In the genomic region with DNA sequence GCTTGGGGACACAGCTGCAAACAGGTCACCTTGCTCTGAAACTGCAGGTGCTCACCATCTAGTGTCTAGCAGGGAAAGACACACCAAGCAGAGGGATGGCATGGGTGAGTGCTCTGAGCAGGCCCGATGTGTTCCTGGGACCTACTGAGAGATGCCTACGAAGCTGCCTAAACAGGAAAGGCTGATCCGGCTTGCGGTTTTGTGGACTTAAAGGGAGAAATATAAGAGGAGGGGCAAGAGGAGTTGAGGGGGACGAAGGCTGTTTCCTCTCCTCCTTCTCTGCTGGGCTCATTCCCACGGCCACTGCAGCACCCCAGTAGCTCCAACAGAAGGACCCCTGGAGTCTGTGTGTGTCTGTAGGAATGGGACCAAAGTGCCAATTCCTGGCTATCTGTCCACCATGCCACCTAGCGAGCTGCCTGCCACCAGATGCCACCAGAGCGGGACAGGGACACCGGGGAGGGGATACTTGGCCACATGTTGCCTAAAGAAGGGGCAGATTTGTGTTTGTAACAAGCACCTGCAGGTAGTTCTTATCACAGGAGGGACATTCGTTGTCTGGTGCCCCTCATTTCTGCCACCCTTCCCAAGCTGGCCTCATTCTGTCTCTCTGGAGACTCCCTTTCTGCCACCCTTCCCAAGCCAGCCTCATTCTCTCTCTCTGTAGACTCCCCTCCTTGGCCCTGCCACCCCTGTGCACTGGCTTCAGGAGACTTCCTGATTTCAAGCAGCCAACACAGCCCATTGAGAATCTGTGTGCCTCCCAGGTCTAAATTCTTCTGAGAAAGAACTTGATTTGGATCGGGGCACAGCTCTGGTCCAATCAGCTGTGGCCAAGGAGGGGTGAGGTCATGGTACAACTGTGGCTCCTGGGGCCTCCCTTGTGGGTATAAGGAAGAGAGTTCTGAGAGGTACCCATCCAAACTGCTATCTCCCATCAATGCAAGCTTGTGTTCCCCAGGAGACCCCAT, we compare ENCODE assay signal across 18 cellular contexts.
DNase-seq lines count a peak whose midpoint lies in the region; ATAC-seq and TF ChIP-seq lines count a peak whose summit lies in the region.
"Had no signal": no experiment of that assay in that cellular context is flagged by ENCODE, and none has a peak within 500 bp of the region (broad histone marks: within the 10 kb centered on the region; RNA-seq: fewer than 3 reads in every experiment).

No MANE protein-coding gene starts in this region.

- H3K36me3 Mint-ChIP-seq in Calu3 (ENCODE audit: insufficient read depth, unreplicated experiment): no peaks in the 10 kb centered on the region
- no peaks in the 10 kb centered on the region for H3K36me3 Mint-ChIP-seq in activated naive CD4-positive, alpha-beta T cell treated with anti-CD3 and anti-CD28 coated beads, Interleukin-2, amount 50 U/mL, for 72 hours
- H3K36me3 Mint-ChIP-seq: CD8-positive, alpha-beta T cell had no signal

- no peaks in the 10 kb centered on the region for H4K20me1 ChIP-seq in BLaER1

- H3K9me3 ChIP-seq in BLaER1: no peaks in the 10 kb centered on the region
- H3K9me3 ChIP-seq: HAP-1, Peyer's patch had no signal

- H3K4me2 ChIP-seq in BLaER1: peak overlapping the region; percentile 56
- H3K4me2 ChIP-seq: KMS-11 had no signal

- ATAC-seq in sciatic nerve (no peak), omental fat pad (ENCODE audit: low FRiP score) (no peak)
- ATAC-seq in activated naive CD4-positive, alpha-beta T cell treated with anti-CD3 and anti-CD28 coated beads, Interleukin-2, amount 50 U/mL, for 72 hours: no peak
- ATAC-seq: CD8-positive, alpha-beta T cell had no signal

- H3K4me3 Mint-ChIP-seq in Calu3 (ENCODE audit: low read depth, unreplicated experiment): no peak overlapping the region
- H3K4me3 Mint-ChIP-seq: CD8-positive, alpha-beta T cell had no signal

- H3K27me3 Mint-ChIP-seq in Calu3 (ENCODE audit: unreplicated experiment): no peaks in the 10 kb centered on the region

- H3K36me3 ChIP-seq in BLaER1: no peaks in the 10 kb centered on the region
- H3K36me3 ChIP-seq: HAP-1, Peyer's patch had no signal

- H3K9me3 Mint-ChIP-seq in Calu3 (ENCODE audit: low read depth, unreplicated experiment): no peaks in the 10 kb centered on the region
- H3K9me3 Mint-ChIP-seq in activated naive CD4-positive, alpha-beta T cell treated with anti-CD3 and anti-CD28 coated beads, Interleukin-2, amount 50 U/mL, for 72 hours: no peaks in the 10 kb centered on the region
- H3K9me3 Mint-ChIP-seq: CD8-positive, alpha-beta T cell had no signal

- peaks cover 13% of the 10 kb centered on the region for H3K4me1 Mint-ChIP-seq in Calu3 (ENCODE audit: low read depth, unreplicated experiment)

- H3K27ac Mint-ChIP-seq in Calu3 (ENCODE audit: unreplicated experiment): peak overlapping the region; percentile 3
- H3K27ac Mint-ChIP-seq in activated naive CD4-positive, alpha-beta T cell treated with anti-CD3 and anti-CD28 coated beads, Interleukin-2, amount 50 U/mL, for 72 hours: no peak overlapping the region
- H3K27ac Mint-ChIP-seq: CD8-positive, alpha-beta T cell had no signal

- BruUV-seq in Calu3 (replicated peaks; lab: Mats Ljungman, UMichigan): no TSS peak

- TF ChIP-seq CTCF in Calu3 (IDR thresholded peaks at IDR 0.05; ENCODE audit: unreplicated experiment) (no peak), omental fat pad (IDR thresholded peaks at IDR 0.05) (no peak), GM20000 (IDR thresholded peaks at IDR 0.05; ENCODE audit: extremely low read depth, missing control alignments) (no peak)

- peaks cover 18% of the 10 kb centered on the region for H3K4me1 ChIP-seq in BLaER1
- H3K4me1 ChIP-seq: HAP-1, Peyer's patch had no signal

- CTCF ChIA-PET in Calu3 (lab: Charles Lee): interaction anchor here (0.7 kb wide), 1 partner anchor 8 kb away, joined by 3 read pairs; no protein-coding TSS in a partner anchor

- no peak overlapping the region for H3K27ac ChIP-seq in BLaER1
- H3K27ac ChIP-seq: KMS-11, Peyer's patch had no signal

- intact Hi-C loops in Calu3 (cut with micrococcal nuclease; ENCODE audit: unreplicated experiment) (no loop called here), sciatic nerve (cut with DNase I) (no loop called here)

- DNase-seq in Calu3: no peak
- DNase-seq in UCSD-AML1 (lab: John Stamatoyannopoulos, UW; ENCODE audit: unreplicated experiment): peak; percentile 34
- peak; percentile 42 for DNase-seq in sciatic nerve (ENCODE audit: low spot score)
- DNase-seq in omental fat pad (ENCODE audit: low spot score): no peak
- no peak for DNase-seq in activated naive CD4-positive, alpha-beta T cell treated with anti-CD3 and anti-CD28 coated beads, Interleukin-2, amount 50 U/mL, for 72 hours (ENCODE audit: low spot score in 2 of 2)
- no peak for DNase-seq in GM20000 (ENCODE audit: low spot score)
- DNase-seq: CD8-positive, alpha-beta T cell; IMR-90; NCI-H1092 treated with DMSO at 0.1 percent for 48 hours; NCI-H1436 treated with DMSO at 0.1 percent for 48 hours; NCI-H1930; NCI-H2227 treated with DMSO at 0.1 percent for 48 hours; NCI-H510A; NCI-H774 had no signal

- no peak overlapping the region for H3K9ac ChIP-seq in BLaER1
- H3K9ac ChIP-seq: KMS-11 had no signal

- no peak overlapping the region for H3K4me3 ChIP-seq in BLaER1
- H3K4me3 ChIP-seq: HAP-1, Peyer's patch had no signal

- H3K27me3 ChIP-seq in BLaER1: no peaks in the 10 kb centered on the region
- H3K27me3 ChIP-seq: Peyer's patch had no signal

Comparison
In these comparisons a context has a peak if more than half of its experiments do, and no peak if none do; other contexts are left out.
1. DNase-seq: peak in UCSD-AML1 (single experiment) and sciatic nerve (single experiment); none in Calu3 (single experiment), omental fat pad (single experiment), activated naive CD4-positive, alpha-beta T cell treated with anti-CD3 and anti-CD28 coated beads, Interleukin-2, amount 50 U/mL, for 72 hours (0 of 2) and GM20000 (single experiment).